ENCODE assay signal across 1 cellular context in genomic region chr3:185549111-185549510, GRCh38.
A peak's percentile ranks its signal among the peaks of the same experiment; 100 is the strongest.
TF ChIP-seq lines count a peak whose summit lies in the region.

No MANE protein-coding gene starts in this region.

TF ChIP-seq in GM12878, 131 proteins besides CTCF, POLR2A, EP300 and RAD21:
- TF ChIP-seq NRF1 (conservative IDR thresholded peaks at IDR 0.05; ENCODE audit: low read depth, low read length) (no peak), YY1 (IDR thresholded peaks at IDR 0.05; ENCODE audit: low read depth, low read length) (no peak), BHLHE40 (IDR thresholded peaks at IDR 0.05; ENCODE audit: borderline replicate concordance in 1 of 2, low read depth in 2 of 2, low read length in 1 of 2) (peak in 1 of 2 experiments; percentile 52; a peak in 1 of 4 replicates), ASH2L (IDR thresholded peaks at IDR 0.05; ENCODE audit: borderline replicate concordance, low read depth) (no peak), ZNF24 (IDR thresholded peaks at IDR 0.05) (no peak)
